In genomic region chr9:86685556-86685955, GRCh38 we compare ENCODE assay signal across 17 cellular contexts.
DNase-seq lines count a peak whose midpoint lies in the region; ATAC-seq and TF ChIP-seq lines count a peak whose summit lies in the region.
"Had no signal": no experiment of that assay in that cellular context is flagged by ENCODE, and none has a peak within 500 bp of the region (broad histone marks: within the 10 kb centered on the region; RNA-seq: fewer than 3 reads in every experiment).

No MANE protein-coding gene starts in this region.

- H3K4me3 Mint-ChIP-seq in endodermal cell = no peak overlapping the region
- no peak overlapping the region for H3K4me3 Mint-ChIP-seq in nephron
- no peak overlapping the region for H3K4me3 Mint-ChIP-seq in Calu3 (ENCODE audit: low read depth, unreplicated experiment)
- H3K4me3 Mint-ChIP-seq: B cell; CD4-positive, CD25-positive, alpha-beta regulatory T cell; CD8-positive, alpha-beta memory T cell; H9 had no signal

- H3K4me1 Mint-ChIP-seq in endodermal cell (peaks cover 12% of the 10 kb centered on the region), nephron (peaks cover 29% of the 10 kb centered on the region), Calu3 (ENCODE audit: low read depth, unreplicated experiment) (no peaks in the 10 kb centered on the region)
- H3K4me1 Mint-ChIP-seq: B cell; CD4-positive, CD25-positive, alpha-beta regulatory T cell; CD8-positive, alpha-beta memory T cell had no signal

- no peak for TF ChIP-seq POLR2A in breast epithelium (IDR thresholded peaks at IDR 0.05)

- 35 to 38% methylated on average over 3 of the region's 3 CpGs for WGBS in GM23248 (ENCODE audit: low coverage in 1 of 2, low lambda C conversion rate in 2 of 2, missing lambda C conversion rate in 2 of 2), 2 experiments
- WGBS in endodermal cell (ENCODE audit: insufficient coverage in 1 of 2, insufficient read length in 1 of 2), 2 experiments = 84% methylated on average over 2 of the region's 3 CpGs; no CpG with 5 or more reads in 1 of the 2 experiments

- H3K4me1 ChIP-seq in GM23248 (ENCODE audit: insufficient read depth) (no peaks in the 10 kb centered on the region; the same call in 1 of the 2 replicates), endodermal cell (ENCODE audit: control insufficient read depth, insufficient read depth, low read length) (peaks cover 18% of the 10 kb centered on the region), breast epithelium (no peaks in the 10 kb centered on the region)

- TF ChIP-seq CTCF in endodermal cell (conservative IDR thresholded peaks at IDR 0.05) (no peak), nephron (IDR thresholded peaks at IDR 0.05; ENCODE audit: unreplicated experiment in 3 of 3) (no peak), breast epithelium (IDR thresholded peaks at IDR 0.05) (no peak), Calu3 (IDR thresholded peaks at IDR 0.05; ENCODE audit: unreplicated experiment) (no peak)

- no peak overlapping the region for H2AFZ ChIP-seq in GM23248

- H3K36me3 ChIP-seq in GM23248 (ENCODE audit: low read depth) (no peaks in the 10 kb centered on the region), endodermal cell (ENCODE audit: control insufficient read depth, insufficient read depth, low read length) (no peaks in the 10 kb centered on the region), breast epithelium (no peaks in the 10 kb centered on the region)
- H3K36me3 ChIP-seq: BLaER1 treated with 17β-estradiol and CSF1 and Interleukin-3, amounts not matched to agents 10 nM and 100 nM had no signal

- no peaks in the 10 kb centered on the region for H3K27me3 ChIP-seq in GM23248 (replicated peaks; ENCODE audit: insufficient read depth)
- H3K27me3 ChIP-seq in endodermal cell (ENCODE audit: control insufficient read depth, insufficient read depth, low read length, poor library complexity, severe bottlenecking) = no peaks in the 10 kb centered on the region
- H3K27me3 ChIP-seq in breast epithelium = no peaks in the 10 kb centered on the region
- H3K27me3 ChIP-seq: BLaER1 treated with 17β-estradiol and CSF1 and Interleukin-3, amounts not matched to agents 10 nM and 100 nM had no signal

- ATAC-seq in left cardiac atrium = no peak
- ATAC-seq: HepG2 had no signal

- H3K27me3 Mint-ChIP-seq in endodermal cell (ENCODE audit: insufficient read depth) (no peaks in the 10 kb centered on the region), nephron (ENCODE audit: low read depth) (no peaks in the 10 kb centered on the region), Calu3 (ENCODE audit: unreplicated experiment) (no peaks in the 10 kb centered on the region)
- H3K27me3 Mint-ChIP-seq: B cell; CD4-positive, CD25-positive, alpha-beta regulatory T cell had no signal

- H3K9me3 ChIP-seq in GM23248 (ENCODE audit: low read depth) (no peaks in the 10 kb centered on the region), endodermal cell (ENCODE audit: control insufficient read depth, low read length) (no peaks in the 10 kb centered on the region), breast epithelium (no peaks in the 10 kb centered on the region)
- H3K9me3 ChIP-seq: BLaER1 treated with 17β-estradiol and CSF1 and Interleukin-3, amounts not matched to agents 10 nM and 100 nM had no signal

- in situ Hi-C loops in GM23248 (cut with MboI) = no loop called here

- H3K36me3 Mint-ChIP-seq in endodermal cell (ENCODE audit: low read depth) = no peaks in the 10 kb centered on the region
- no peaks in the 10 kb centered on the region for H3K36me3 Mint-ChIP-seq in nephron (ENCODE audit: low read depth)
- no peaks in the 10 kb centered on the region for H3K36me3 Mint-ChIP-seq in Calu3 (ENCODE audit: insufficient read depth, unreplicated experiment)
- H3K36me3 Mint-ChIP-seq: CD4-positive, CD25-positive, alpha-beta regulatory T cell; CD8-positive, alpha-beta memory T cell had no signal

- no peaks in the 10 kb centered on the region for H3K79me2 ChIP-seq in GM23248 (ENCODE audit: insufficient read depth)

- H3K9me3 Mint-ChIP-seq in endodermal cell = no peaks in the 10 kb centered on the region
- H3K9me3 Mint-ChIP-seq in nephron = no peaks in the 10 kb centered on the region
- H3K9me3 Mint-ChIP-seq in Calu3 (ENCODE audit: low read depth, unreplicated experiment) = no peaks in the 10 kb centered on the region
- H3K9me3 Mint-ChIP-seq: CD4-positive, CD25-positive, alpha-beta regulatory T cell had no signal

- peak; percentile 47 for DNase-seq in GM23248
- DNase-seq in M059J (ENCODE audit: low read depth) = peak; percentile 19
- DNase-seq in endodermal cell = no peak
- no peak for DNase-seq in left cardiac atrium
- no peak for DNase-seq in NCI-H2107 (lab: John Stamatoyannopoulos, UW)
- DNase-seq in breast epithelium (ENCODE audit: low spot score in 2 of 2) = no peak
- no peak for DNase-seq in Calu3
- DNase-seq: 8988T; CD4-positive, CD25-positive, alpha-beta regulatory T cell; CD8-positive, alpha-beta memory T cell; COR-L47; GOT3; H9 had no signal

- H3K27ac Mint-ChIP-seq in endodermal cell (no peak overlapping the region), nephron (peak overlapping the region; percentile 48 to 53 (median 49)), Calu3 (ENCODE audit: unreplicated experiment) (no peak overlapping the region)
- H3K27ac Mint-ChIP-seq: B cell; CD4-positive, CD25-positive, alpha-beta regulatory T cell; CD8-positive, alpha-beta memory T cell; H9 had no signal

- H3K9me2 ChIP-seq in GM23248 (ENCODE audit: insufficient read depth) = no peaks in the 10 kb centered on the region

- no peak overlapping the region for H3K9ac ChIP-seq in GM23248
- no peak overlapping the region for H3K9ac ChIP-seq in endodermal cell (ENCODE audit: extremely low read depth, low read length, poor library complexity, severe bottlenecking)
- H3K9ac ChIP-seq: BLaER1 treated with 17β-estradiol and CSF1 and Interleukin-3, amounts not matched to agents 10 nM and 100 nM had no signal

- no peaks in the 10 kb centered on the region for H3F3A ChIP-seq in GM23248 (ENCODE audit: insufficient read depth)

- CTCF ChIA-PET in Calu3 (lab: Charles Lee) = no interaction called here

- BruUV-seq in Calu3 (replicated peaks; lab: Mats Ljungman, UMichigan) = no TSS peak

- H3K4me3 ChIP-seq in GM23248 (no peak overlapping the region), endodermal cell (ENCODE audit: low read length) (peak overlapping the region; percentile 16), breast epithelium (no peak overlapping the region)
- H3K4me3 ChIP-seq: BLaER1 treated with 17β-estradiol and CSF1 and Interleukin-3, amounts not matched to agents 10 nM and 100 nM had no signal

- H4K20me1 ChIP-seq in GM23248 (ENCODE audit: insufficient read depth) = no peaks in the 10 kb centered on the region
- H4K20me1 ChIP-seq: BLaER1 treated with 17β-estradiol and CSF1 and Interleukin-3, amounts not matched to agents 10 nM and 100 nM had no signal

- intact Hi-C loops in left cardiac atrium (cut with DNase I) (no loop called here), breast epithelium (cut with DNase I; ENCODE audit: low total_unique reads) (no loop called here), Calu3 (cut with micrococcal nuclease; ENCODE audit: unreplicated experiment) (no loop called here)

- no peak overlapping the region for H3K27ac ChIP-seq in GM23248
- no peak overlapping the region for H3K27ac ChIP-seq in endodermal cell (ENCODE audit: low read depth, low read length)
- no peak overlapping the region for H3K27ac ChIP-seq in breast epithelium
- H3K27ac ChIP-seq: BLaER1 treated with 17β-estradiol and CSF1 and Interleukin-3, amounts not matched to agents 10 nM and 100 nM had no signal

- H3K4me2 ChIP-seq in GM23248 (ENCODE audit: unreplicated experiment) = no peak overlapping the region
- H3K4me2 ChIP-seq: BLaER1 treated with 17β-estradiol and CSF1 and Interleukin-3, amounts not matched to agents 10 nM and 100 nM had no signal

Comparison
In these comparisons a context has a peak if more than half of its experiments do, and no peak if none do; other contexts are left out.
1. DNase-seq: peak in GM23248 (single experiment) and M059J (single experiment); none in endodermal cell (single experiment), left cardiac atrium (single experiment), NCI-H2107 (single experiment), breast epithelium (0 of 2) and Calu3 (single experiment).
2. H3K27ac Mint-ChIP-seq: peak in nephron (3 of 3); none in endodermal cell (single experiment) and Calu3 (single experiment).